Comparison of ENCODE assay signal across 13 cellular contexts in genomic region chr14:68386950-68387779, GRCh38.
DNase-seq lines count a peak whose midpoint lies in the region; ATAC-seq, FAIRE-seq and TF ChIP-seq lines count a peak whose summit lies in the region.
"Had no signal": no experiment of that assay in that cellular context is flagged by ENCODE, and none has a peak within 500 bp of the region (broad histone marks: within the 10 kb centered on the region; RNA-seq: fewer than 3 reads in every experiment).

No MANE protein-coding gene starts in this region.

- no peaks in the 10 kb centered on the region for H3K27me3 ChIP-seq in parathyroid adenoma (ENCODE audit: control insufficient read depth, insufficient read depth, low read length)

- no peaks in the 10 kb centered on the region for H3K36me3 ChIP-seq in parathyroid adenoma (ENCODE audit: control insufficient read depth, insufficient read depth, low read length)

- H3K27me3 Mint-ChIP-seq in dendritic cell treated with granulocyte-macrophage colony-stimulating factor and Interleukin-4, amounts not matched to agents 40 ng/mL and 50 ng/mL, for 4 days = no peaks in the 10 kb centered on the region
- H3K27me3 Mint-ChIP-seq: activated naive CD8-positive, alpha-beta T cell treated with anti-CD3 and anti-CD28 coated beads, Interleukin-2, amount 10 ng/mL, durations not matched to agents 7 days and 5 days; naive thymus-derived CD4-positive, alpha-beta T cell had no signal

- peak; percentile 74 for FAIRE-seq in GM12891 (lab: Jason Lieb, UNC)

- H3K9me3 ChIP-seq in parathyroid adenoma (ENCODE audit: control insufficient read depth, low read length) = no peaks in the 10 kb centered on the region
- H3K9me3 ChIP-seq: Caco-2 had no signal

- H2AFZ ChIP-seq in parathyroid adenoma = no peak overlapping the region

- peaks cover 65% of the 10 kb centered on the region for H3K4me1 Mint-ChIP-seq in dendritic cell treated with granulocyte-macrophage colony-stimulating factor and Interleukin-4, amounts not matched to agents 40 ng/mL and 50 ng/mL, for 4 days (ENCODE audit: low read depth)
- H3K4me1 Mint-ChIP-seq: activated naive CD8-positive, alpha-beta T cell treated with anti-CD3 and anti-CD28 coated beads, Interleukin-2, amount 10 ng/mL, durations not matched to agents 7 days and 5 days had no signal

- DNase-seq in GM12891 (ENCODE audit: insufficient read length, low spot score) (no peak), NCI-H69 (lab: John Stamatoyannopoulos, UW) (peak; percentile 62), activated T-cell treated with anti-CD3 and anti-CD28 coated beads for 4 hours (no peak)
- DNase-seq in stimulated activated CD4-positive, alpha-beta T cell treated with anti-CD3 and anti-CD28 coated beads, Interleukin-4, amount 100 ng/mL, for 1 hour = no peak
- DNase-seq: activated CD4-positive, CD25-positive, alpha-beta regulatory T cell treated with anti-CD3 and anti-CD28 coated beads, Interleukin-2, amount 50 U/mL, for 72 hours; activated naive CD8-positive, alpha-beta T cell treated with anti-CD3 and anti-CD28 coated beads, Interleukin-2, amount 10 ng/mL, durations not matched to agents 7 days and 5 days; Caco-2; left cardiac atrium; naive thymus-derived CD4-positive, alpha-beta T cell; NCI-H2029 had no signal

- H3K9me3 Mint-ChIP-seq in dendritic cell treated with granulocyte-macrophage colony-stimulating factor and Interleukin-4, amounts not matched to agents 40 ng/mL and 50 ng/mL, for 4 days = peaks cover 9% of the 10 kb centered on the region
- H3K9me3 Mint-ChIP-seq: activated naive CD8-positive, alpha-beta T cell treated with anti-CD3 and anti-CD28 coated beads, Interleukin-2, amount 10 ng/mL, durations not matched to agents 7 days and 5 days; naive thymus-derived CD4-positive, alpha-beta T cell had no signal

- H3K36me3 Mint-ChIP-seq in dendritic cell treated with granulocyte-macrophage colony-stimulating factor and Interleukin-4, amounts not matched to agents 40 ng/mL and 50 ng/mL, for 4 days (ENCODE audit: low read depth) = peaks cover 12% of the 10 kb centered on the region

- H3K27ac ChIP-seq in parathyroid adenoma = no peak overlapping the region

- peaks cover 9% of the 10 kb centered on the region for H3K4me1 ChIP-seq in parathyroid adenoma
- H3K4me1 ChIP-seq: Caco-2 had no signal

- H3K4me3 Mint-ChIP-seq in dendritic cell treated with granulocyte-macrophage colony-stimulating factor and Interleukin-4, amounts not matched to agents 40 ng/mL and 50 ng/mL, for 4 days = no peak overlapping the region
- H3K4me3 Mint-ChIP-seq: activated naive CD8-positive, alpha-beta T cell treated with anti-CD3 and anti-CD28 coated beads, Interleukin-2, amount 10 ng/mL, durations not matched to agents 7 days and 5 days; naive thymus-derived CD4-positive, alpha-beta T cell had no signal

- peak overlapping the region; percentile 92 for H3K27ac Mint-ChIP-seq in dendritic cell treated with granulocyte-macrophage colony-stimulating factor and Interleukin-4, amounts not matched to agents 40 ng/mL and 50 ng/mL, for 4 days
- H3K27ac Mint-ChIP-seq: activated naive CD8-positive, alpha-beta T cell treated with anti-CD3 and anti-CD28 coated beads, Interleukin-2, amount 10 ng/mL, durations not matched to agents 7 days and 5 days had no signal

- no peak for ATAC-seq in GM19395 (IDR thresholded peaks at IDR 0.05; ENCODE audit: unreplicated experiment)
- ATAC-seq: left cardiac atrium; naive thymus-derived CD4-positive, alpha-beta T cell had no signal

- H3K9ac ChIP-seq in parathyroid adenoma = no peak overlapping the region

- no peak for TF ChIP-seq CTCF in parathyroid adenoma (IDR thresholded peaks at IDR 0.05)

- TF ChIP-seq POLR2A in GM12891 (IDR thresholded peaks at IDR 0.05; ENCODE audit: low read depth, low read length) = no peak

- H3K4me3 ChIP-seq in parathyroid adenoma (ENCODE audit: low read depth, low read length) = no peak overlapping the region

- intact Hi-C loops in dendritic cell treated with granulocyte-macrophage colony-stimulating factor and Interleukin-4, amounts not matched to agents 40 ng/mL and 50 ng/mL, for 4 days (cut with micrococcal nuclease) = no loop called here

- peak overlapping the region; percentile 37 for H3K4me2 ChIP-seq in parathyroid adenoma (ENCODE audit: low read length)

- no peaks in the 10 kb centered on the region for H3K79me2 ChIP-seq in parathyroid adenoma

TF ChIP-seq in GM12891, 5 proteins besides CTCF, POLR2A, EP300 and RAD21:
- TF ChIP-seq POU2F2 (IDR thresholded peaks at IDR 0.05; ENCODE audit: low read depth, low read length) (no peak), PAX5 (IDR thresholded peaks at IDR 0.05; ENCODE audit: insufficient read depth, low read length, severe bottlenecking) (no peak), SPI1 (IDR thresholded peaks at IDR 0.05; ENCODE audit: low read depth, low read length) (no peak), TAF1 (IDR thresholded peaks at IDR 0.05; ENCODE audit: low read depth, low read length) (no peak), POLR2AphosphoS5 (IDR thresholded peaks at IDR 0.05; ENCODE audit: low read depth, low read length) (no peak)
